In the genomic region with DNA sequence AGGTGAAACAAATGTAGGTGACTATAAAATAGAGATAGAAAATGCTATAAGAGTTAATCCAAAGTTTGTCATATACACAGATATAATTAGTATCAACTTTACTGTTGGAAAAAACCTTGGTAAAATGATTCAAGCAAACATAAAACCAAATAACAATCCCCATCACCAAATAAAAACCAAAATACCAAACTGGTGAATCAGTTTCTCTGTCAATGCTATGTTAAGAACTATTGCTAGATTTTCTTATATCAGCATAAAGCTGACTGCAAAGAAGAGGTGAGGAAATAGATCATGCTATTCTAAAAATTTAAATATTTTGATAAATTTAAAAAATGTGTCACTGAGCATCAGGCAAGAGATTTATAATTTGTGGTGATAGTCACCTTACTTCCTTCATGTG, we compare ENCODE assay signal across 21 cellular contexts.
"Had no signal": no experiment of that assay in that cellular context is flagged by ENCODE, and none has a peak within 500 bp of the region (broad histone marks: within the 10 kb centered on the region; RNA-seq: fewer than 3 reads in every experiment).

No MANE protein-coding gene starts in this region.

- H3K4me3 ChIP-seq: esophagus squamous epithelium, gastroesophageal sphincter, left ventricle myocardium inferior, lower lobe of right lung, skin epidermis, tibial artery, upper lobe of left lung, uterus had no signal

- H3K4me3 Mint-ChIP-seq: dendritic cell treated with granulocyte-macrophage colony-stimulating factor and Interleukin-4, amounts not matched to agents 40 ng/mL and 50 ng/mL, for 4 days; effector memory CD8-positive, alpha-beta T cell; immature natural killer cell; memory B cell; mesothelial cell of epicardium; natural killer cell; neural crest cell had no signal

- H3K27me3 Mint-ChIP-seq: dendritic cell treated with granulocyte-macrophage colony-stimulating factor and Interleukin-4, amounts not matched to agents 40 ng/mL and 50 ng/mL, for 4 days; effector memory CD8-positive, alpha-beta T cell; memory B cell had no signal

- H3K9me3 ChIP-seq: gastroesophageal sphincter, tibial artery, uterus had no signal

- FAIRE-seq: kidney had no signal

- H3K36me3 Mint-ChIP-seq: immature natural killer cell, memory B cell had no signal

- H3K27ac Mint-ChIP-seq: dendritic cell treated with granulocyte-macrophage colony-stimulating factor and Interleukin-4, amounts not matched to agents 40 ng/mL and 50 ng/mL, for 4 days; effector memory CD8-positive, alpha-beta T cell; immature natural killer cell; memory B cell; mesothelial cell of epicardium; natural killer cell had no signal

- DNase-seq: effector memory CD8-positive, alpha-beta T cell; esophagus squamous epithelium; immature natural killer cell; kidney; left cardiac atrium; left ventricle myocardium inferior; lower lobe of right lung; natural killer cell; posterior cingulate gyrus; stimulated activated CD4-positive, alpha-beta T cell treated with anti-CD3 and anti-CD28 coated beads, Interleukin-12 subunit alpha, Interleukin-12 subunit beta, amount 100 ng/mL, for 4 hours; stimulated activated naive CD4-positive, alpha-beta T cell treated with Interleukin-2 at 50 U/mL for 16 hours; tibial artery; upper lobe of left lung; uterus had no signal

- H3K36me3 ChIP-seq: esophagus squamous epithelium, gastroesophageal sphincter, left ventricle myocardium inferior, lower lobe of right lung, tibial artery, upper lobe of left lung, uterus had no signal

- H3K27ac ChIP-seq: esophagus squamous epithelium, gastroesophageal sphincter, left ventricle myocardium inferior, lower lobe of right lung, skin epidermis, tibial artery, upper lobe of left lung, uterus had no signal

- ATAC-seq: effector memory CD8-positive, alpha-beta T cell; gastroesophageal sphincter; left cardiac atrium; lower lobe of right lung; natural killer cell; sciatic nerve had no signal

- H3K4me1 Mint-ChIP-seq: immature natural killer cell, memory B cell, natural killer cell, neural crest cell had no signal

- H3K27me3 ChIP-seq: esophagus squamous epithelium, gastroesophageal sphincter, tibial artery, upper lobe of left lung, uterus had no signal

- H3K4me1 ChIP-seq: esophagus squamous epithelium, gastroesophageal sphincter, left ventricle myocardium inferior, lower lobe of right lung, tibial artery, upper lobe of left lung, uterus had no signal
